In genomic region chr1:30125449-30126170, GRCh38 we compare ENCODE assay signal across 34 cellular contexts.
"Had no signal": no experiment of that assay in that cellular context is flagged by ENCODE, and none has a peak within 500 bp of the region (broad histone marks: within the 10 kb centered on the region; RNA-seq: fewer than 3 reads in every experiment).

No MANE protein-coding gene starts in this region.

- H3K36me3 ChIP-seq: breast epithelium, MG63, Peyer's patch had no signal

- DNase-seq: activated B cell treated with CpG ODN at 0.5 μM for 24 hours; activated CD4-positive, alpha-beta memory T cell treated with anti-CD3 and anti-CD28 coated beads, Interleukin-2, amount 10 ng/mL, durations not matched to agents 7 days and 5 days; activated CD4-positive, alpha-beta T cell treated with anti-CD3 and anti-CD28 coated beads for 48 hours; activated CD4-positive, CD25-positive, alpha-beta regulatory T cell treated with anti-CD3 and anti-CD28 coated beads, Interleukin-2, amount 50 U/mL, for 72 hours; activated CD8-positive, alpha-beta memory T cell treated with anti-CD3 and anti-CD28 coated beads for 24 hours; activated CD8-positive, alpha-beta memory T cell treated with anti-CD3 and anti-CD28 coated beads, Interleukin-2, amount 10 ng/mL, durations not matched to agents 7 days and 5 days; activated CD8-positive, alpha-beta memory T cell treated with anti-CD3 and anti-CD28 coated beads, Interleukin-2, amount 50 U/mL, for 48 hours; activated effector memory CD4-positive, alpha-beta T cell treated with Interleukin-2 at 50 U/mL for 16 hours; activated naive CD8-positive, alpha-beta T cell treated with anti-CD3 and anti-CD28 coated beads, Interleukin-2, amount 10 ng/mL, durations not matched to agents 7 days and 5 days; activated T-cell treated with anti-CD3 and anti-CD28 coated beads, Interleukin-2, amount 50 U/mL, for 48 hours; amygdala; body of pancreas; Kasumi-1; KG1; MG63; NCI-H1048; NCI-H1105 treated with DMSO at 0.1 percent for 48 hours; NCI-H1436; NCI-H1694 treated with DMSO at 0.1 percent for 48 hours; NCI-H2029; NCI-H510A; NCI-H526; NCI-H748 treated with DMSO at 0.1 percent for 48 hours; NK-92 treated with Interleukin-12 subunit alpha and Interleukin-12 subunit beta, amount 100 ng/mL, for 24 hours; PC-3; Peyer's patch; RPMI8226; SW 1271; T-helper 1 cell; T-helper 2 cell; T-helper 9 cell had no signal

- H3K9me3 ChIP-seq: body of pancreas, breast epithelium, MG63, Peyer's patch had no signal

- H3K27me3 ChIP-seq: body of pancreas, MG63, Peyer's patch had no signal

- ATAC-seq: activated CD8-positive, alpha-beta memory T cell treated with anti-CD3 and anti-CD28 coated beads, Interleukin-2, amount 10 ng/mL, durations not matched to agents 7 days and 5 days; body of pancreas; PC-3; Right ventricle myocardium inferior had no signal

- H3K4me3 ChIP-seq: body of pancreas, breast epithelium, MG63, Peyer's patch had no signal

- H3K27ac ChIP-seq: body of pancreas, breast epithelium, Peyer's patch, VCaP had no signal

- H3K4me1 ChIP-seq: body of pancreas, breast epithelium, Peyer's patch had no signal
